ENCODE assay signal across 14 cellular contexts in the genomic region with DNA sequence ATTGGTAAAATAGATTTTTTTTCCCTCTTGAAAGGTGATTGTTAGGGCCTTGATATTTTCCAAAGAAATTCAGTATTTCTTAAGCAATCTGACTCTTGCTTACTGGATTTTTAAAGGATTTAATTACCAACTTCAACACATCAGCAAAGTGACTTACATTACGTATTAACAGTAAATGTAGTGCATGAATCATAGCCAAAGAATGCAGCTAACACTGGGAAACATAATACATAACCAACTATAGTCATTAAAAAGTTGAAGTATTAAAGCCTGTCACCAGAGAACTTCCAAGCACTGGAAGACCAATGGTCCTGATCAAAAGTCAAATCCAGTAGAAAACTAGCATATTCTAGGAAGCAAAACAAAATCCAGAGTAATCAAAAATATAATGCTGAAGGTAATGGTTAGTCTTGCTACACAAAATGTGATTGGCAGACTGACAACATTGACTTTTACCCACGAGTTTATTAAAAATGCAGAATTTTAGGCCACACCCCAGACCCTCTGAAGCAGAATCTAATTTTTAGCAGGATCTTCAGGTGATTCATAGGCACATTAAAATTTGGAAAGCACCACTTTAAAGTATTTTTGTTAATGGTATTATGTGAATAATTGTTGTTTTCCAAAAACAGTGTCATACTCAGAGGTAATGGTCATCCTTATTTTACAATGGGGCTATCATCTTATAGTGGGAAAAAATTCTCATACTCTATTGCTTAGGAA. TPM values are rescaled to one million over a fixed set of nuclear protein-coding genes. Genes with fewer than 3 reads are reported as not detected.
DNase-seq lines count a peak whose midpoint lies in the region; ATAC-seq, FAIRE-seq and TF ChIP-seq lines count a peak whose summit lies in the region.
"Had no signal": no experiment of that assay in that cellular context is flagged by ENCODE, and none has a peak within 500 bp of the region (broad histone marks: within the 10 kb centered on the region; RNA-seq: fewer than 3 reads in every experiment).

No MANE protein-coding gene starts in this region.

- no peaks in the 10 kb centered on the region for H3K36me3 ChIP-seq in breast epithelium
- no peaks in the 10 kb centered on the region for H3K36me3 ChIP-seq in kidney (ENCODE audit: control insufficient read depth in 1 of 2, insufficient read depth in 2 of 2, low read length in 2 of 2)
- H3K36me3 ChIP-seq: ascending aorta had no signal

- no peaks in the 10 kb centered on the region for H3K27me3 ChIP-seq in breast epithelium
- H3K27me3 ChIP-seq: ascending aorta had no signal

- intact Hi-C loops in MCF 10A (cut with micrococcal nuclease), result loop anchor here (1.0 to 5.0 kb wide), 2 partner anchors 33 to 269 kb away; no protein-coding TSS in a partner anchor
- intact Hi-C loops in breast epithelium (cut with DNase I; ENCODE audit: low total_unique reads), result no loop called here
- intact Hi-C loops in kidney (cut with DNase I), result no loop called here

- peak; percentile 86 for FAIRE-seq in kidney (lab: Jason Lieb, UNC)

- ATAC-seq in T-helper 17 cell, result no peak

- CTCF ChIA-PET in MCF 10A (lab: Yijun Ruan, JAX), result interaction anchor here (0.5 to 2.2 kb wide), 4 partner anchors 8 to 197 kb away, joined by 3 to 8 read pairs (median 3); no protein-coding TSS in a partner anchor

- in situ Hi-C loops in astrocyte of the spinal cord (cut with HindIII; ENCODE audit: low sequenced_read_pairs), result no loop called here

- TF ChIP-seq POLR2A in breast epithelium (IDR thresholded peaks at IDR 0.05), result no peak

- TF ChIP-seq CTCF in MCF 10A (IDR thresholded peaks at IDR 0.05; ENCODE audit: unreplicated experiment) (no peak), breast epithelium (IDR thresholded peaks at IDR 0.05) (no peak), astrocyte of the spinal cord (IDR thresholded peaks at IDR 0.05; ENCODE audit: low read depth, low read length) (no peak), kidney (IDR thresholded peaks at IDR 0.05; ENCODE audit: borderline replicate concordance, extremely low read depth, insufficient read depth) (no peak)

- no peak overlapping the region for H3K4me3 ChIP-seq in breast epithelium
- no peak overlapping the region for H3K4me3 ChIP-seq in astrocyte of the spinal cord (ENCODE audit: low read depth, low read length)
- no peak overlapping the region for H3K4me3 ChIP-seq in kidney (ENCODE audit: low read length in 2 of 2)
- H3K4me3 ChIP-seq: ascending aorta had no signal

- no TSS peak for BruUV-seq in MCF 10A (replicated peaks; lab: Mats Ljungman, UMichigan)

- H3K36me3 Mint-ChIP-seq in MCF 10A (ENCODE audit: insufficient read depth, unreplicated experiment) (no peaks in the 10 kb centered on the region), T-helper 17 cell (ENCODE audit: low read depth) (no peaks in the 10 kb centered on the region)
- H3K36me3 Mint-ChIP-seq: type B pancreatic cell had no signal

- peak; percentile 69 for DNase-seq in MCF 10A (ENCODE audit: unreplicated experiment)
- no peak for DNase-seq in breast epithelium (ENCODE audit: low spot score in 2 of 2)
- DNase-seq in astrocyte of the spinal cord (ENCODE audit: low read depth, low spot score), result peak; percentile 86
- no peak for DNase-seq in kidney
- no peak for DNase-seq in C1 segment of cervical spinal cord (lab: John Stamatoyannopoulos, UW)
- no peak for DNase-seq in T-helper 17 cell
- DNase-seq in NOMO-1 treated with DMSO at 0.1 percent for 48 hours (lab: John Stamatoyannopoulos, UW; ENCODE audit: unreplicated experiment), result no peak
- DNase-seq in effector CD8-positive, alpha-beta T cell (lab: John Stamatoyannopoulos, UW), result no peak
- DNase-seq: activated CD8-positive, alpha-beta memory T cell treated with anti-CD3 and anti-CD28 coated beads, Interleukin-2, amount 50 U/mL, for 4 hours; foreskin melanocyte; mesendoderm; retina had no signal

- H3K27ac ChIP-seq in breast epithelium, result no peak overlapping the region
- no peak overlapping the region for H3K27ac ChIP-seq in kidney (ENCODE audit: low read depth in 2 of 2, low read length in 2 of 2)
- H3K27ac ChIP-seq: ascending aorta had no signal

- H3K9me3 ChIP-seq in breast epithelium, result no peaks in the 10 kb centered on the region
- no peaks in the 10 kb centered on the region for H3K9me3 ChIP-seq in kidney (ENCODE audit: control insufficient read depth in 1 of 2, low read length in 2 of 2)
- no peaks in the 10 kb centered on the region for H3K9me3 ChIP-seq in T-helper 17 cell (ENCODE audit: control insufficient read depth, low read length, poor library complexity, severe bottlenecking)
- H3K9me3 ChIP-seq: ascending aorta had no signal

- H3K9ac ChIP-seq in kidney (ENCODE audit: low read length in 2 of 2), result no peak overlapping the region

- POLR2A ChIA-PET in MCF 10A (lab: Yijun Ruan, JAX), result interaction anchor here (0.7 to 1.5 kb wide), 7 partner anchors 12 to 1244 kb away, joined by 3 to 5 read pairs (median 3); a partner anchor contains a TSS

- H3K9me3 Mint-ChIP-seq in MCF 10A (ENCODE audit: unreplicated experiment), result no peaks in the 10 kb centered on the region

- H3K4me1 Mint-ChIP-seq in MCF 10A (ENCODE audit: insufficient read depth, unreplicated experiment) (peaks cover 22% of the 10 kb centered on the region), T-helper 17 cell (no peaks in the 10 kb centered on the region)

- H3K27me3 Mint-ChIP-seq in MCF 10A (ENCODE audit: insufficient read depth, unreplicated experiment) (no peaks in the 10 kb centered on the region), T-helper 17 cell (peaks cover 44% of the 10 kb centered on the region)
- H3K27me3 Mint-ChIP-seq: type B pancreatic cell had no signal

- H3K27ac Mint-ChIP-seq in MCF 10A (ENCODE audit: low read depth, unreplicated experiment) (peak overlapping the region; percentile 68), T-helper 17 cell (no peak overlapping the region)
- H3K27ac Mint-ChIP-seq: type B pancreatic cell had no signal

- H3K4me1 ChIP-seq in breast epithelium (no peaks in the 10 kb centered on the region), kidney (ENCODE audit: control insufficient read depth in 1 of 2, insufficient read depth in 1 of 2, low read depth in 1 of 2, low read length in 2 of 2) (no peaks in the 10 kb centered on the region)
- H3K4me1 ChIP-seq: ascending aorta had no signal

- H3K4me3 Mint-ChIP-seq in MCF 10A (ENCODE audit: unreplicated experiment), result no peak overlapping the region
- no peak overlapping the region for H3K4me3 Mint-ChIP-seq in T-helper 17 cell
- H3K4me3 Mint-ChIP-seq: type B pancreatic cell had no signal

RNA-seq across cellular contexts. Expression of a gene that starts 31.8 kb away (rescaled TPM):
- 14.7 and 16.4 TPM in 2 replicates for total RNA-seq in MCF 10A (2022)
- 10 to 100 TPM; 30.7 to 71.4 (median 31.3) TPM for total RNA-seq in breast epithelium
- total RNA-seq in kidney, result 55.0 TPM
- 17.9 TPM for polyA plus RNA-seq in kidney (ENCODE audit: insufficient read depth, low read depth, low replicate concordance)
- 100 to 1,000 TPM in 1 of 2 donors, 1 to 10 TPM in 1; 6.1 to 204 TPM for total RNA-seq in T-helper 17 cell

Comparison
In these comparisons a context has a peak if more than half of its experiments do, and no peak if none do; other contexts are left out.
1. DNase-seq: peak in MCF 10A (single experiment) and astrocyte of the spinal cord (single experiment); none in breast epithelium (0 of 2), kidney (single experiment), C1 segment of cervical spinal cord (0 of 14), T-helper 17 cell (0 of 3), NOMO-1 treated with DMSO at 0.1 percent for 48 hours (single experiment) and effector CD8-positive, alpha-beta T cell (single experiment).